Comparison of ENCODE assay signal across 22 cellular contexts in genomic region chr12:116674643-116675183, GRCh38.
DNase-seq lines count a peak whose midpoint lies in the region; ATAC-seq and TF ChIP-seq lines count a peak whose summit lies in the region.
"Had no signal": no experiment of that assay in that cellular context is flagged by ENCODE, and none has a peak within 500 bp of the region (broad histone marks: within the 10 kb centered on the region; RNA-seq: fewer than 3 reads in every experiment).

No MANE protein-coding gene starts in this region.

- H3K4me3 Mint-ChIP-seq in natural killer cell treated with Interleukin-12 subunit alpha and Interleukin-12 subunit beta and Interleukin-15 and Interleukin-18, amount 100 ng/mL, for 72 hours = peak overlapping the region; percentile 6
- H3K4me3 Mint-ChIP-seq in natural killer cell = no peak overlapping the region
- no peak overlapping the region for H3K4me3 Mint-ChIP-seq in T-helper 1 cell treated with Interleukin-12 subunit alpha and Interleukin-12 subunit beta and Interleukin-4 antibody, amounts not matched to agents 30 μg/mL and 1 μg/mL, for 36 hours
- H3K4me3 Mint-ChIP-seq: activated CD4-positive, alpha-beta memory T cell treated with anti-CD3 and anti-CD28 coated beads for 36 hours; endodermal cell had no signal

- no peaks in the 10 kb centered on the region for H3K9me3 ChIP-seq in upper lobe of right lung
- H3K9me3 ChIP-seq: BE2C, left lung had no signal

- no peaks in the 10 kb centered on the region for H3K36me3 ChIP-seq in upper lobe of right lung
- H3K36me3 ChIP-seq: BE2C, left lung had no signal

- H3K27ac ChIP-seq in upper lobe of right lung = no peak overlapping the region
- H3K27ac ChIP-seq: foreskin keratinocyte, KMS-11 had no signal

- H3K4me1 Mint-ChIP-seq in natural killer cell treated with Interleukin-12 subunit alpha and Interleukin-12 subunit beta and Interleukin-15 and Interleukin-18, amount 100 ng/mL, for 72 hours (ENCODE audit: low read depth in 2 of 2) = peaks cover 33 to 41% of the 10 kb centered on the region in 2 donors
- H3K4me1 Mint-ChIP-seq in natural killer cell = peaks cover 15 to 22% of the 10 kb centered on the region in 2 donors
- H3K4me1 Mint-ChIP-seq in T-helper 1 cell treated with Interleukin-12 subunit alpha and Interleukin-12 subunit beta and Interleukin-4 antibody, amounts not matched to agents 30 μg/mL and 1 μg/mL, for 36 hours (ENCODE audit: low read depth) = peaks cover 42% of the 10 kb centered on the region

- no peak for DNase-seq in natural killer cell treated with Interleukin-12 subunit alpha and Interleukin-12 subunit beta and Interleukin-15 and Interleukin-18, amount 100 ng/mL, for 72 hours (ENCODE audit: low spot score)
- DNase-seq in natural killer cell (no peak), fibroblast of peridontal ligament (ENCODE audit: extremely low read depth) (peak; percentile 35), upper lobe of right lung (no peak), NCI-H69 (lab: John Stamatoyannopoulos, UW) (no peak), left lobe of liver (ENCODE audit: low spot score) (no peak)
- DNase-seq: activated CD4-positive, alpha-beta memory T cell treated with anti-CD3 and anti-CD28 coated beads for 36 hours; activated effector memory CD4-positive, alpha-beta T cell treated with anti-CD3 and anti-CD28 coated beads, Interleukin-2, amount 50 U/mL, for 16 hours; BE2C; DMS53; endodermal cell; foreskin keratinocyte; GOT3; left lung; NCI-H2171; substantia nigra had no signal

- peak in 1 of 2 donors; percentile 34 for ATAC-seq in natural killer cell treated with Interleukin-12 subunit alpha and Interleukin-12 subunit beta and Interleukin-15 and Interleukin-18, amount 100 ng/mL, for 72 hours
- ATAC-seq in natural killer cell = no peak
- ATAC-seq in HG03442 (IDR thresholded peaks at IDR 0.05; ENCODE audit: unreplicated experiment) = no peak
- ATAC-seq in upper lobe of right lung = no peak
- no peak for ATAC-seq in left lobe of liver
- ATAC-seq: foreskin keratinocyte, Panc1, sciatic nerve, SK-N-SH treated with all-trans-retinoic acid at 6 μM for 48 hours had no signal

- no peaks in the 10 kb centered on the region for H3K27me3 ChIP-seq in upper lobe of right lung
- H3K27me3 ChIP-seq: BE2C, left lung had no signal

- intact Hi-C loops in natural killer cell (cut with micrococcal nuclease) (no loop called here), upper lobe of right lung (cut with DNase I) (no loop called here)

- no peak overlapping the region for H3K4me3 ChIP-seq in upper lobe of right lung
- H3K4me3 ChIP-seq: left lung had no signal

- peaks cover 13% of the 10 kb centered on the region for H3K4me1 ChIP-seq in upper lobe of right lung
- H3K4me1 ChIP-seq: BE2C, foreskin keratinocyte had no signal

- peaks cover 7 to 16% of the 10 kb centered on the region in 2 donors for H3K27me3 Mint-ChIP-seq in natural killer cell treated with Interleukin-12 subunit alpha and Interleukin-12 subunit beta and Interleukin-15 and Interleukin-18, amount 100 ng/mL, for 72 hours
- H3K27me3 Mint-ChIP-seq in natural killer cell (ENCODE audit: low read depth in 2 of 2) = peaks cover 18 to 26% of the 10 kb centered on the region in 2 donors
- H3K27me3 Mint-ChIP-seq in T-helper 1 cell treated with Interleukin-12 subunit alpha and Interleukin-12 subunit beta and Interleukin-4 antibody, amounts not matched to agents 30 μg/mL and 1 μg/mL, for 36 hours (ENCODE audit: low read depth) = no peaks in the 10 kb centered on the region
- H3K27me3 Mint-ChIP-seq: activated CD4-positive, alpha-beta memory T cell treated with anti-CD3 and anti-CD28 coated beads for 36 hours had no signal

- H3K27ac Mint-ChIP-seq in natural killer cell treated with Interleukin-12 subunit alpha and Interleukin-12 subunit beta and Interleukin-15 and Interleukin-18, amount 100 ng/mL, for 72 hours = peak overlapping the region; percentile 12 to 17
- H3K27ac Mint-ChIP-seq in natural killer cell = no peak overlapping the region
- H3K27ac Mint-ChIP-seq in T-helper 1 cell treated with Interleukin-12 subunit alpha and Interleukin-12 subunit beta and Interleukin-4 antibody, amounts not matched to agents 30 μg/mL and 1 μg/mL, for 36 hours = peak overlapping the region; percentile 71
- H3K27ac Mint-ChIP-seq: activated CD4-positive, alpha-beta memory T cell treated with anti-CD3 and anti-CD28 coated beads for 36 hours; endodermal cell had no signal

- H3K9me3 Mint-ChIP-seq in natural killer cell treated with Interleukin-12 subunit alpha and Interleukin-12 subunit beta and Interleukin-15 and Interleukin-18, amount 100 ng/mL, for 72 hours = no peaks in the 10 kb centered on the region
- H3K9me3 Mint-ChIP-seq in natural killer cell = no peaks in the 10 kb centered on the region
- H3K9me3 Mint-ChIP-seq in T-helper 1 cell treated with Interleukin-12 subunit alpha and Interleukin-12 subunit beta and Interleukin-4 antibody, amounts not matched to agents 30 μg/mL and 1 μg/mL, for 36 hours = no peaks in the 10 kb centered on the region
- H3K9me3 Mint-ChIP-seq: activated CD4-positive, alpha-beta memory T cell treated with anti-CD3 and anti-CD28 coated beads for 36 hours; endodermal cell had no signal

- H3K36me3 Mint-ChIP-seq in natural killer cell treated with Interleukin-12 subunit alpha and Interleukin-12 subunit beta and Interleukin-15 and Interleukin-18, amount 100 ng/mL, for 72 hours = no peaks in the 10 kb centered on the region
- H3K36me3 Mint-ChIP-seq in natural killer cell = no peaks in the 10 kb centered on the region
- peaks cover 2% of the 10 kb centered on the region for H3K36me3 Mint-ChIP-seq in T-helper 1 cell treated with Interleukin-12 subunit alpha and Interleukin-12 subunit beta and Interleukin-4 antibody, amounts not matched to agents 30 μg/mL and 1 μg/mL, for 36 hours (ENCODE audit: low read depth)
- H3K36me3 Mint-ChIP-seq: activated CD4-positive, alpha-beta memory T cell treated with anti-CD3 and anti-CD28 coated beads for 36 hours had no signal

- TF ChIP-seq CTCF in natural killer cell (IDR thresholded peaks at IDR 0.05) = no peak
- no peak for TF ChIP-seq CTCF in upper lobe of right lung (IDR thresholded peaks at IDR 0.05)

Comparison
In these comparisons a context has a peak if more than half of its experiments do, and no peak if none do; other contexts are left out.
1. H3K27ac Mint-ChIP-seq: peak in natural killer cell treated with Interleukin-12 subunit alpha and Interleukin-12 subunit beta and Interleukin-15 and Interleukin-18, amount 100 ng/mL, for 72 hours (2 of 2) and T-helper 1 cell treated with Interleukin-12 subunit alpha and Interleukin-12 subunit beta and Interleukin-4 antibody, amounts not matched to agents 30 μg/mL and 1 μg/mL, for 36 hours (single experiment); none in natural killer cell (0 of 2).